In genomic region chr10:12264204-12264908, GRCh38 we compare ENCODE assay signal across 8 cellular contexts.
DNase-seq lines count a peak whose midpoint lies in the region; TF ChIP-seq lines count a peak whose summit lies in the region.

No MANE protein-coding gene starts in this region.

- H3K27ac ChIP-seq in osteoblast (ENCODE audit: low read depth, low read length): peak overlapping the region; percentile 49
- no peak overlapping the region for H3K27ac ChIP-seq in thymus (ENCODE audit: low read depth)

- DNase-seq in G401 (ENCODE audit: low spot score) (peak; percentile 72), H4 (ENCODE audit: low spot score) (peak; percentile 57), SHP77 treated with DMSO at 0.1 percent for 48 hours (lab: John Stamatoyannopoulos, UW) (peak; percentile 61), globus pallidus (ENCODE audit: low spot score) (peak; percentile 63), osteoblast (ENCODE audit: insufficient read length, low spot score, missing footprints) (peak; percentile 96)
- peak; percentile 84 for DNase-seq in activated naive CD4-positive, alpha-beta T cell treated with anti-CD3 and anti-CD28 coated beads for 36 hours

- no peaks in the 10 kb centered on the region for H3K27me3 ChIP-seq in osteoblast (ENCODE audit: insufficient read depth, low read length)
- no peaks in the 10 kb centered on the region for H3K27me3 ChIP-seq in thymus (ENCODE audit: control insufficient read depth, insufficient read depth)

- in situ Hi-C loops in G401 (cut with HindIII; ENCODE audit: low sequenced_read_pairs): loop anchor here (25.0 kb wide), 1 partner anchor 398 kb away; no protein-coding TSS in a partner anchor

- peaks cover 17% of the 10 kb centered on the region for H3K4me1 Mint-ChIP-seq in activated naive CD4-positive, alpha-beta T cell treated with anti-CD3 and anti-CD28 coated beads for 36 hours (ENCODE audit: low read depth)

- H2AFZ ChIP-seq in osteoblast (ENCODE audit: low read length): peak overlapping the region; percentile 89

- H3K27me3 Mint-ChIP-seq in activated naive CD4-positive, alpha-beta T cell treated with anti-CD3 and anti-CD28 coated beads for 36 hours (ENCODE audit: low read depth): no peaks in the 10 kb centered on the region

- peak overlapping the region; percentile 79 for H3K27ac Mint-ChIP-seq in activated naive CD4-positive, alpha-beta T cell treated with anti-CD3 and anti-CD28 coated beads for 36 hours

- H3K4me2 ChIP-seq in osteoblast (ENCODE audit: insufficient read depth, low read length): peak overlapping the region; percentile 89

- CTCF ChIA-PET in activated naive CD4-positive, alpha-beta T cell treated with anti-CD3 and anti-CD28 coated beads for 36 hours (lab: Charles Lee): interaction anchor here (0.6 to 7.4 kb wide), 20 partner anchors 10 to 810 kb away, joined by 3 to 81 read pairs (median 3); no protein-coding TSS in a partner anchor

- H3K9me3 ChIP-seq in osteoblast (ENCODE audit: low read depth, low read length): no peaks in the 10 kb centered on the region
- no peaks in the 10 kb centered on the region for H3K9me3 ChIP-seq in thymus (ENCODE audit: control insufficient read depth)

- TF ChIP-seq CTCF in LNCAP (IDR thresholded peaks at IDR 0.05) (peak; percentile 96), osteoblast (IDR thresholded peaks at IDR 0.05; ENCODE audit: extremely low read depth, low read depth, low read length) (peak; percentile 69)

- no peaks in the 10 kb centered on the region for H4K20me1 ChIP-seq in osteoblast (ENCODE audit: insufficient read depth, low read length)

- H3K4me3 ChIP-seq in osteoblast (ENCODE audit: insufficient read depth, low read length) (peak overlapping the region; percentile 74), thymus (ENCODE audit: low read length) (peak overlapping the region; percentile 23)

- H3K4me1 ChIP-seq in osteoblast (ENCODE audit: insufficient read depth, low read length) (no peaks in the 10 kb centered on the region), thymus (ENCODE audit: control insufficient read depth, insufficient read depth, low read length) (no peaks in the 10 kb centered on the region)

- WGBS in thymus: 25% methylated on average over 30 of the region's 30 CpGs

- no peaks in the 10 kb centered on the region for H3K79me2 ChIP-seq in osteoblast (ENCODE audit: insufficient read depth, low read length)

- H3K36me3 Mint-ChIP-seq in activated naive CD4-positive, alpha-beta T cell treated with anti-CD3 and anti-CD28 coated beads for 36 hours (ENCODE audit: low read depth): no peaks in the 10 kb centered on the region

- intact Hi-C loops in activated naive CD4-positive, alpha-beta T cell treated with anti-CD3 and anti-CD28 coated beads for 36 hours (cut with micrococcal nuclease): loop anchor here (1.0 to 2.0 kb wide), 9 partner anchors 36 to 836 kb away; partner anchors contain the start of gene OPTN

- peak overlapping the region; percentile 58 for H3K4me3 Mint-ChIP-seq in activated naive CD4-positive, alpha-beta T cell treated with anti-CD3 and anti-CD28 coated beads for 36 hours

- no peaks in the 10 kb centered on the region for H3K9me3 Mint-ChIP-seq in activated naive CD4-positive, alpha-beta T cell treated with anti-CD3 and anti-CD28 coated beads for 36 hours

- no peaks in the 10 kb centered on the region for H3K36me3 ChIP-seq in osteoblast (ENCODE audit: insufficient read depth, low read length)
- no peaks in the 10 kb centered on the region for H3K36me3 ChIP-seq in thymus (ENCODE audit: control insufficient read depth, insufficient read depth)
